Comparison of ENCODE assay signal across 2 cellular contexts in genomic region chr19:1401889-1402217, GRCh38.
TF ChIP-seq lines count a peak whose summit lies in the region.

No MANE protein-coding gene starts in this region.

TF ChIP-seq in SK-N-SH, 30 proteins besides CTCF, POLR2A, EP300 and RAD21 (continued from another document):
- TF ChIP-seq GATA2 (CRISPR knock-in tag; IDR thresholded peaks at IDR 0.05) (no peak), FOXJ3 (CRISPR knock-in tag; IDR thresholded peaks at IDR 0.05) (no peak), JUND (IDR thresholded peaks at IDR 0.05) (no peak), RXRA (IDR thresholded peaks at IDR 0.05; ENCODE audit: borderline replicate concordance, low read depth) (no peak), MAX (IDR thresholded peaks at IDR 0.05; ENCODE audit: low read depth) (no peak), YY1 (IDR thresholded peaks at IDR 0.05; ENCODE audit: low read depth) (no peak), TCF12 (IDR thresholded peaks at IDR 0.05) (no peak), RCOR1 (IDR thresholded peaks at IDR 0.05; ENCODE audit: low read length) (no peak), CHD2 (IDR thresholded peaks at IDR 0.05; ENCODE audit: low read length, partially characterized antibody) (no peak), FOSL2 (IDR thresholded peaks at IDR 0.05; ENCODE audit: borderline replicate concordance, low read depth) (no peak), RFX5 (IDR thresholded peaks at IDR 0.05; ENCODE audit: low read length) (no peak), NFIC (IDR thresholded peaks at IDR 0.05; ENCODE audit: borderline replicate concordance) (no peak)

TF ChIP-seq in SK-N-SH treated with all-trans-retinoic acid at 6 μM for 48 hours, 23 proteins besides CTCF, POLR2A, EP300 and RAD21 (continued from another document):
- TF ChIP-seq POU6F1 (CRISPR knock-in tag; IDR thresholded peaks at IDR 0.05; ENCODE audit: borderline replicate concordance, low read depth), result no peak
- TF ChIP-seq PPARA (CRISPR knock-in tag; IDR thresholded peaks at IDR 0.05; ENCODE audit: borderline replicate concordance), result no peak
TF ChIP-seq in SK-N-SH treated with all-trans-retinoic acid at 6 μM for 48 hours: peak in this region for 0.
